In the genomic region with DNA sequence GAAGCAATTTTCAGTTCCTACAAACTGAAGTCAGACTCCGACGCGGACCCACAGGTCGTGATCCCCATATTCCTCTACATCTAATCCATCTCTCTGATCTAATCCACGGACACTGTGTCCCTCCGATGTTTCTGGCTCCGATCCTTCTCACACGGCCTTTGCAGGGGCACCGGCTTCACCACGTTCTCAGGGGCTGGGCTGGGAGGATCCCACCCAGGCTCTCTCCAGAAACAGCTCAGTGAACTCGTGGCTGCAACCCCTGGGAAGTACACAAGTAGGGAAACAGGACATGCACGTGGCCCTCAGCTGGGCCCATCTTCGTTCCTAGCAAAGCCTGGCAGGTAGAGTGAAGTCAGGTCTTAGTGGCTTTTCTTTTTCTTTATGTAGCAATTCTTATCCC, we compare ENCODE assay signal across 30 cellular contexts. TPM values are rescaled to one million over a fixed set of nuclear protein-coding genes. Genes with fewer than 3 reads are reported as not detected.
DNase-seq lines count a peak whose midpoint lies in the region; ATAC-seq, FAIRE-seq and TF ChIP-seq lines count a peak whose summit lies in the region.
"Had no signal": no experiment of that assay in that cellular context is flagged by ENCODE, and none has a peak within 500 bp of the region (broad histone marks: within the 10 kb centered on the region; RNA-seq: fewer than 3 reads in every experiment).

No MANE protein-coding gene starts in this region.

- peaks cover 15% of the 10 kb centered on the region for H3K27me3 Mint-ChIP-seq in neural progenitor cell (ENCODE audit: insufficient read depth, low read depth)

- intact Hi-C loops in stomach (cut with DNase I; ENCODE audit: low total_unique reads): no loop called here

- no peaks in the 10 kb centered on the region for H3K36me3 Mint-ChIP-seq in neural progenitor cell
- H3K36me3 Mint-ChIP-seq: CD8-positive, alpha-beta T cell had no signal

- peak overlapping the region; percentile 34 for H2AFZ ChIP-seq in neural progenitor cell (replicated peaks)
- H2AFZ ChIP-seq: GM23338, PC-9 had no signal

- 62 to 73% (median 69%) methylated on average over 13 of the region's 13 CpGs for WGBS in stomach, 5 donors

- FAIRE-seq in frontal cortex (lab: Jason Lieb, UNC): no peak
- FAIRE-seq: A549, G401.6, GM12878 had no signal

- H3K27me3 ChIP-seq in BLaER1 treated with 17β-estradiol and CSF1 and Interleukin-3, amounts not matched to agents 10 nM and 100 nM: peaks cover 0 to 40% (median 0%) of the 10 kb centered on the region in 11 experiments; a peak in 7 of 22 replicates
- H3K27me3 ChIP-seq in neural progenitor cell (no peaks in the 10 kb centered on the region), stomach (peaks cover 0 to 59% (median 0%) of the 10 kb centered on the region in 3 donors)

- H3K9ac ChIP-seq in BLaER1 treated with 17β-estradiol and CSF1 and Interleukin-3, amounts not matched to agents 10 nM and 100 nM: peak overlapping the region in 4 of 11 experiments; percentile 25 to 73 (median 58); a peak in 6 of 22 replicates
- H3K9ac ChIP-seq in neural progenitor cell: no peak overlapping the region

- H4K20me1 ChIP-seq in BLaER1 treated with 17β-estradiol and CSF1 and Interleukin-3, amounts not matched to agents 10 nM and 100 nM: peaks cover 0 to 26% (median 0%) of the 10 kb centered on the region in 11 experiments; a peak in 4 of 22 replicates
- H4K20me1 ChIP-seq in neural progenitor cell (ENCODE audit: low read depth): no peaks in the 10 kb centered on the region

- peak overlapping the region in 4 of 11 experiments; percentile 49 to 77 (median 70); a peak in 7 of 22 replicates for H3K27ac ChIP-seq in BLaER1 treated with 17β-estradiol and CSF1 and Interleukin-3, amounts not matched to agents 10 nM and 100 nM
- H3K27ac ChIP-seq in coronary artery (no peak overlapping the region), neural progenitor cell (no peak overlapping the region), stomach (no peak overlapping the region)
- H3K27ac ChIP-seq: A549, C4-2B, PC-9 had no signal

- no peaks in the 10 kb centered on the region for H3K36me3 ChIP-seq in BLaER1 treated with 17β-estradiol and CSF1 and Interleukin-3, amounts not matched to agents 10 nM and 100 nM
- H3K36me3 ChIP-seq in neural progenitor cell: no peaks in the 10 kb centered on the region
- H3K36me3 ChIP-seq in stomach: no peaks in the 10 kb centered on the region
- H3K36me3 ChIP-seq: HAP-1 had no signal

- H3K4me2 ChIP-seq in BLaER1 treated with 17β-estradiol and CSF1 and Interleukin-3, amounts not matched to agents 10 nM and 100 nM: peak overlapping the region; percentile 51 to 97 (median 85); a peak in 21 of 22 replicates
- no peak overlapping the region for H3K4me2 ChIP-seq in neural progenitor cell
- H3K4me2 ChIP-seq: A549, GM23338, PC-9 had no signal

- H3K4me3 ChIP-seq in BLaER1 treated with 17β-estradiol and CSF1 and Interleukin-3, amounts not matched to agents 10 nM and 100 nM: peak overlapping the region in 2 of 10 experiments; percentile 26 to 27; a peak in 1 of 20 replicates
- H3K4me3 ChIP-seq in coronary artery (no peak overlapping the region), neural progenitor cell (no peak overlapping the region), stomach (no peak overlapping the region)
- H3K4me3 ChIP-seq: A549, GM12878, GM23338, HAP-1, PC-9 had no signal

- no peak overlapping the region for H3K27ac Mint-ChIP-seq in neural progenitor cell
- H3K27ac Mint-ChIP-seq: CD8-positive, alpha-beta T cell; GM23338; HFFc6 had no signal

- no peak overlapping the region for H3K4me3 Mint-ChIP-seq in neural progenitor cell
- H3K4me3 Mint-ChIP-seq: CD8-positive, alpha-beta T cell; GM23338; HFFc6 had no signal

- H3K9me3 ChIP-seq in BLaER1 treated with 17β-estradiol and CSF1 and Interleukin-3, amounts not matched to agents 10 nM and 100 nM (replicated peaks in 1 of 11): no peaks in the 10 kb centered on the region
- H3K9me3 ChIP-seq in neural progenitor cell (ENCODE audit: low read depth) (no peaks in the 10 kb centered on the region), stomach (no peaks in the 10 kb centered on the region)
- H3K9me3 ChIP-seq: A549, Caco-2, HAP-1 had no signal

- H3K79me2 ChIP-seq in neural progenitor cell (ENCODE audit: low read depth): no peaks in the 10 kb centered on the region

- no peak for ATAC-seq in HG03520 (IDR thresholded peaks at IDR 0.05; ENCODE audit: unreplicated experiment)
- ATAC-seq: A549; CD8-positive, alpha-beta T cell; GM12878; GM23338 had no signal

- peaks cover 20 to 77% (median 57%) of the 10 kb centered on the region in 10 experiments for H3K4me1 ChIP-seq in BLaER1 treated with 17β-estradiol and CSF1 and Interleukin-3, amounts not matched to agents 10 nM and 100 nM
- H3K4me1 ChIP-seq in neural progenitor cell (no peaks in the 10 kb centered on the region), stomach (no peaks in the 10 kb centered on the region)
- H3K4me1 ChIP-seq: A549, Caco-2, HAP-1 had no signal

- H3K4me1 Mint-ChIP-seq in neural progenitor cell: no peaks in the 10 kb centered on the region
- H3K4me1 Mint-ChIP-seq: GM23338 had no signal

- no peaks in the 10 kb centered on the region for H3K9me3 Mint-ChIP-seq in neural progenitor cell
- H3K9me3 Mint-ChIP-seq: CD8-positive, alpha-beta T cell; GM23338; HFFc6 had no signal

- no peak for TF ChIP-seq EP300 in stomach (IDR thresholded peaks at IDR 0.05)

- H3F3A ChIP-seq in neural progenitor cell (ENCODE audit: low read depth): no peaks in the 10 kb centered on the region

- TF ChIP-seq CTCF in coronary artery (IDR thresholded peaks at IDR 0.05): no peak
- TF ChIP-seq CTCF in neural progenitor cell (IDR thresholded peaks at IDR 0.05): no peak
- TF ChIP-seq CTCF in stomach (IDR thresholded peaks at IDR 0.05): no peak

- no peak for TF ChIP-seq POLR2A in stomach (IDR thresholded peaks at IDR 0.05)

- peak; percentile 31 for DNase-seq in coronary artery (ENCODE audit: low spot score)
- no peak for DNase-seq in neural progenitor cell (ENCODE audit: low spot score)
- DNase-seq in stomach: peak; percentile 15
- no peak for DNase-seq in occipital lobe (lab: John Stamatoyannopoulos, UW)
- no peak for DNase-seq in frontal cortex (ENCODE audit: low spot score in 2 of 2)
- no peak for DNase-seq in NCI-H1694 treated with DMSO at 0.1 percent for 48 hours (lab: John Stamatoyannopoulos, UW)
- DNase-seq: AML-193, HFFc6, KBM-7, MV-4-11, NCI-H1105, NCI-H146, NCI-H2029, NCI-H446 treated with DMSO at 0.1 percent for 48 hours, NCI-H526, PC-9, RPMI8226, SHP77 had no signal

RNA-seq across cellular contexts. Expression of a gene that starts 49.1 kb away (rescaled TPM):
- total RNA-seq in neural progenitor cell (ENCODE audit: low replicate concordance) (4.0 and 6.6 TPM in 2 replicates), stomach (10 to 100 TPM in 2 of 5 donors, 1 to 10 TPM in 1, under 1 TPM in 1, not detected in 1; 0.29 to 58.3 (median 8.1) TPM), occipital lobe (77.8 TPM), frontal cortex (69.7 TPM)
- polyA plus RNA-seq in stomach: 10 to 100 TPM in 2 of 3 donors, 1 to 10 TPM in 1; 4.4 to 10.8 (median 10.5) TPM
- total RNA-seq: Caco-2; CD8-positive, alpha-beta T cell; GM12878; LHCN-M2; MCF 10A; PC-9 had no signal
- polyA plus RNA-seq: GM12878 had no signal

Comparison
In these comparisons a context has a peak if more than half of its experiments do, and no peak if none do; other contexts are left out.
1. DNase-seq: peak in coronary artery (single experiment) and stomach (single experiment); none in neural progenitor cell (single experiment), occipital lobe (single experiment), frontal cortex (0 of 2) and NCI-H1694 treated with DMSO at 0.1 percent for 48 hours (single experiment).